ENCODE assay signal across 22 cellular contexts in genomic region chr9:76138360-76138759, GRCh38.
DNase-seq lines count a peak whose midpoint lies in the region; ATAC-seq and TF ChIP-seq lines count a peak whose summit lies in the region.
"Had no signal": no experiment of that assay in that cellular context is flagged by ENCODE, and none has a peak within 500 bp of the region (broad histone marks: within the 10 kb centered on the region; RNA-seq: fewer than 3 reads in every experiment).

No MANE protein-coding gene starts in this region.

- H3K79me2 ChIP-seq in trophoblast cell (ENCODE audit: control insufficient read depth, insufficient read depth, low read length, poor library complexity): no peaks in the 10 kb centered on the region

- H2AK5ac ChIP-seq in trophoblast cell (ENCODE audit: low read length): no peak overlapping the region

- peak overlapping the region; percentile 78 for H3K27ac Mint-ChIP-seq in nephron progenitor cell
- H3K27ac Mint-ChIP-seq: CD14-positive monocyte; CD4-positive, alpha-beta T cell; CD8-positive, alpha-beta memory T cell had no signal

- WGBS in trophoblast cell (ENCODE audit: extremely low coverage, insufficient coverage, insufficient read length): no CpG with 5 or more reads among the region's 4 CpGs

- no peak overlapping the region for H2BK5ac ChIP-seq in trophoblast cell (ENCODE audit: low read depth, low read length, poor library complexity)

- H3K4me1 ChIP-seq in HEK293 (ENCODE audit: control insufficient read depth, insufficient read depth, low read length): 0 out of 2 replicates have a peak, but pooled peaks cover 2% of the 10 kb centered on the region
- peaks cover 0 to 4% of the 10 kb centered on the region in 2 experiments for H3K4me1 ChIP-seq in trophoblast cell (ENCODE audit: control insufficient read depth in 1 of 2, insufficient read depth in 2 of 2, low read length in 2 of 2)
- H3K4me1 ChIP-seq: BE2C, HAP-1 had no signal

- POLR2A ChIA-PET in HEK293 (lab: Yijun Ruan, JAX): no interaction called here

- peaks cover 47% of the 10 kb centered on the region for H3K36me3 Mint-ChIP-seq in nephron progenitor cell (ENCODE audit: low read depth)

- no peak overlapping the region for H4K12ac ChIP-seq in trophoblast cell (ENCODE audit: low read depth, low read length)

- H3K23ac ChIP-seq in trophoblast cell (ENCODE audit: low read length): no peak overlapping the region

- no peak overlapping the region for H3K4ac ChIP-seq in trophoblast cell (ENCODE audit: low read depth, low read length)

- H3K18ac ChIP-seq in trophoblast cell (ENCODE audit: low read length): no peak overlapping the region

- no peak overlapping the region for H4K91ac ChIP-seq in trophoblast cell (ENCODE audit: low read depth, low read length)

- DNase-seq in left colon: no peak
- no peak for DNase-seq in nephron progenitor cell
- no peak for DNase-seq in NCI-H128 (lab: John Stamatoyannopoulos, UW; ENCODE audit: unreplicated experiment)
- no peak for DNase-seq in trophoblast cell
- DNase-seq: 8988T; ACHN; AML-193; BE2C; CD4-positive, alpha-beta T cell; CD8-positive, alpha-beta memory T cell; DMS 273 treated with DMSO at 0.1 percent for 48 hours; DMS79; EL; GDM1; GOT3 had no signal

- H3K4me3 Mint-ChIP-seq in nephron progenitor cell: no peak overlapping the region
- H3K4me3 Mint-ChIP-seq: CD14-positive monocyte; CD4-positive, alpha-beta T cell; CD8-positive, alpha-beta memory T cell had no signal

- H2BK12ac ChIP-seq in trophoblast cell (ENCODE audit: low read length): no peak overlapping the region

- H4K8ac ChIP-seq in trophoblast cell (ENCODE audit: low read depth, low read length): no peak overlapping the region

- intact Hi-C loops in left colon (cut with DNase I, micrococcal nuclease): loop anchor here in 1 of 2 donors (10.0 kb wide), 1 partner anchor 264 kb away; no protein-coding TSS in a partner anchor

- H3K36me3 ChIP-seq in HEK293 (ENCODE audit: control insufficient read depth in 2 of 2, insufficient read depth in 1 of 2, low read length in 2 of 2): no peaks in the 10 kb centered on the region
- H3K36me3 ChIP-seq in trophoblast cell (ENCODE audit: control insufficient read depth in 1 of 2, insufficient read depth in 2 of 2, low read length in 2 of 2): no peaks in the 10 kb centered on the region
- H3K36me3 ChIP-seq: BE2C; BLaER1 treated with 17β-estradiol and CSF1 and Interleukin-3, amounts not matched to agents 10 nM and 100 nM; HAP-1 had no signal

- no peak overlapping the region for H3K9ac ChIP-seq in trophoblast cell (ENCODE audit: low read length)
- H3K9ac ChIP-seq: BLaER1 treated with 17β-estradiol and CSF1 and Interleukin-3, amounts not matched to agents 10 nM and 100 nM had no signal

- no peak overlapping the region for H2AFZ ChIP-seq in trophoblast cell (ENCODE audit: insufficient read depth, low read length, poor library complexity)

- no peak overlapping the region for H3K27ac ChIP-seq in HEK293 (ENCODE audit: extremely low read depth, low read depth, low read length)
- H3K27ac ChIP-seq in trophoblast cell (ENCODE audit: low read depth, low read length): no peak overlapping the region
- H3K27ac ChIP-seq: A549; BLaER1 treated with 17β-estradiol and CSF1 and Interleukin-3, amounts not matched to agents 10 nM and 100 nM had no signal

- CTCF ChIA-PET in HEK293 (lab: Yijun Ruan, JAX): no interaction called here

- H3K4me2 ChIP-seq in trophoblast cell (ENCODE audit: low read length): no peak overlapping the region
- H3K4me2 ChIP-seq: A549; BLaER1 treated with 17β-estradiol and CSF1 and Interleukin-3, amounts not matched to agents 10 nM and 100 nM had no signal

- H3K27me3 ChIP-seq in trophoblast cell (ENCODE audit: insufficient read depth, low read length): no peaks in the 10 kb centered on the region
- H3K27me3 ChIP-seq: BLaER1 treated with 17β-estradiol and CSF1 and Interleukin-3, amounts not matched to agents 10 nM and 100 nM had no signal

- H3K4me1 Mint-ChIP-seq in nephron progenitor cell: peaks cover 24% of the 10 kb centered on the region

- H3K9me3 Mint-ChIP-seq in nephron progenitor cell: no peaks in the 10 kb centered on the region
- H3K9me3 Mint-ChIP-seq: CD4-positive, alpha-beta T cell had no signal

- H3K79me1 ChIP-seq in trophoblast cell (ENCODE audit: low read length): no peaks in the 10 kb centered on the region

- H3K14ac ChIP-seq in trophoblast cell (ENCODE audit: low read length): no peak overlapping the region

- H3K9me3 ChIP-seq in HEK293 (ENCODE audit: control insufficient read depth, insufficient read depth, low read depth, low read length) (no peaks in the 10 kb centered on the region), trophoblast cell (ENCODE audit: insufficient read depth, low read depth, low read length) (no peaks in the 10 kb centered on the region)
- H3K9me3 ChIP-seq: A549; BE2C; BLaER1 treated with 17β-estradiol and CSF1 and Interleukin-3, amounts not matched to agents 10 nM and 100 nM; HAP-1 had no signal

- ATAC-seq in left colon (peak; percentile 83), HG03095 (IDR thresholded peaks at IDR 0.05; ENCODE audit: unreplicated experiment) (no peak)
- ATAC-seq: A549, GM12878 had no signal

- no peak for TF ChIP-seq CTCF in HEK293 (tag by site-specific recombination; IDR thresholded peaks at IDR 0.05)
- no peak for TF ChIP-seq CTCF in nephron progenitor cell (IDR thresholded peaks at IDR 0.05)

- no peak overlapping the region for H3K4me3 ChIP-seq in HEK293 (ENCODE audit: low read depth, low read length)
- no peak overlapping the region for H3K4me3 ChIP-seq in trophoblast cell (ENCODE audit: low read depth, low read length)
- H3K4me3 ChIP-seq: A549; BLaER1 treated with 17β-estradiol and CSF1 and Interleukin-3, amounts not matched to agents 10 nM and 100 nM; GM12878; HAP-1 had no signal

- no peaks in the 10 kb centered on the region for H3K27me3 Mint-ChIP-seq in nephron progenitor cell (ENCODE audit: low read depth, poor library complexity)
- H3K27me3 Mint-ChIP-seq: CD4-positive, alpha-beta T cell; CD8-positive, alpha-beta memory T cell had no signal

- no peak overlapping the region for H2BK120ac ChIP-seq in trophoblast cell (ENCODE audit: insufficient read depth, low read length, poor library complexity)

TF ChIP-seq in HEK293, 187 proteins besides CTCF, POLR2A, EP300 and RAD21:
- TF ChIP-seq ZNF514 (tag by site-specific recombination; IDR thresholded peaks at IDR 0.05) (no peak), ZNF830 (tag by site-specific recombination; IDR thresholded peaks at IDR 0.05; ENCODE audit: low read depth) (no peak)
- TF ChIP-seq, protein P1, sequence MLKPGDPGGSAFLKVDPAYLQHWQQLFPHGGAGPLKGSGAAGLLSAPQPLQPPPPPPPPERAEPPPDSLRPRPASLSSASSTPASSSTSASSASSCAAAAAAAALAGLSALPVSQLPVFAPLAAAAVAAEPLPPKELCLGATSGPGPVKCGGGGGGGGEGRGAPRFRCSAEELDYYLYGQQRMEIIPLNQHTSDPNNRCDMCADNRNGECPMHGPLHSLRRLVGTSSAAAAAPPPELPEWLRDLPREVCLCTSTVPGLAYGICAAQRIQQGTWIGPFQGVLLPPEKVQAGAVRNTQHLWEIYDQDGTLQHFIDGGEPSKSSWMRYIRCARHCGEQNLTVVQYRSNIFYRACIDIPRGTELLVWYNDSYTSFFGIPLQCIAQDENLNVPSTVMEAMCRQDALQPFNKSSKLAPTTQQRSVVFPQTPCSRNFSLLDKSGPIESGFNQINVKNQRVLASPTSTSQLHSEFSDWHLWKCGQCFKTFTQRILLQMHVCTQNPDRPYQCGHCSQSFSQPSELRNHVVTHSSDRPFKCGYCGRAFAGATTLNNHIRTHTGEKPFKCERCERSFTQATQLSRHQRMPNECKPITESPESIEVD (tag by site-specific recombination; IDR thresholded peaks at IDR 0.05): peak; percentile 45; the same call in 1 of the 2 replicates
